In the genomic region with DNA sequence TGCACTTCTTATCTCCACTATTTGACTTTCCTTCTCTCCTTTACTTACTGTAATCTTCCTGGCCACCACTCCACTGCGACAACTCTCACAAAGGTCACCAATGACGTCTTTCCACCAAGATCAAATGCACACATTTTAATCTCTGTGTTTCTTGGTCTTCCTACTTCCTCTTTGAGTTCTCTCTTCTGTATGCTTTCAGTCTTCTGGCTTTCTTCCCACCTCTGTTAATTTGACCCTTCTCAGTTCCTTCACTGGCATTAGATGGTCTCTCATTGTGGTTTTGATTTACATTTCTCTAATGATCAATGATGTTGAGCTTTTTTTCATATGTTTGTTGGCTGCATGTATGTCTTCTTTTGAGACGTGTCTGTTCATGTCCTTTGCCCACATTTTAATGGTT, we compare ENCODE assay signal across 8 cellular contexts. TPM values are rescaled to one million over a fixed set of nuclear protein-coding genes. Genes with fewer than 3 reads are reported as not detected.
A peak's percentile ranks its signal among the peaks of the same experiment; 100 is the strongest.
DNase-seq lines count a peak whose midpoint lies in the region; ATAC-seq and TF ChIP-seq lines count a peak whose summit lies in the region.

No MANE protein-coding gene starts in this region.

- no peak overlapping the region for H3K27ac ChIP-seq in colonic mucosa

- no peak for TF ChIP-seq CTCF in GM12864 (IDR thresholded peaks at IDR 0.05; ENCODE audit: low read depth, low read length, missing control alignments)
- TF ChIP-seq CTCF in colonic mucosa (IDR thresholded peaks at IDR 0.05) = no peak

- H3K4me1 ChIP-seq in colonic mucosa = no peaks in the 10 kb centered on the region

- no peaks in the 10 kb centered on the region for H3K9me3 ChIP-seq in colonic mucosa

- TF ChIP-seq POLR2A in erythroblast (IDR thresholded peaks at IDR 0.05; ENCODE audit: low read length) = no peak

- peak; percentile 39 for DNase-seq in GM12864 (ENCODE audit: low read depth)
- DNase-seq in colonic mucosa = peak; percentile 28
- DNase-seq in NCI-H526 (lab: John Stamatoyannopoulos, UW) = no peak
- no peak for DNase-seq in dedifferentiated amniotic fluid mesenchymal stem cell (ENCODE audit: extremely low spot score)
- DNase-seq in erythroblast (lab: John Stamatoyannopoulos, UW) = no peak
- DNase-seq in NK-92 treated with Interleukin-12 subunit alpha and Interleukin-12 subunit beta, amount 100 ng/mL, for 24 hours (lab: John Stamatoyannopoulos, UW) = no peak

- intact Hi-C loops in colonic mucosa (cut with DNase I) = no loop called here

- no peaks in the 10 kb centered on the region for H3K36me3 ChIP-seq in colonic mucosa

- no peak overlapping the region for H3K9ac ChIP-seq in colonic mucosa (ENCODE audit: low read depth in 2 of 2, low read length in 2 of 2)

- peak; percentile 77 for ATAC-seq in GM19468 (IDR thresholded peaks at IDR 0.05; ENCODE audit: extremely low read depth, unreplicated experiment)
- peak; percentile 80 for ATAC-seq in HG03460 (IDR thresholded peaks at IDR 0.05; ENCODE audit: unreplicated experiment)

- H3K4me3 ChIP-seq in GM12864 (ENCODE audit: low read depth, low read length) = no peak overlapping the region
- no peak overlapping the region for H3K4me3 ChIP-seq in colonic mucosa

- H3K27me3 ChIP-seq in colonic mucosa = no peaks in the 10 kb centered on the region

RNA-seq across cellular contexts. Expression of gene FAM107B, which starts 31.9 kb away (rescaled TPM):
- total RNA-seq in colonic mucosa = 10 to 100 TPM; 36.3 to 71.5 TPM

Comparison
In these comparisons a context has a peak if more than half of its experiments do, and no peak if none do; other contexts are left out.
1. DNase-seq: peak in GM12864 (single experiment) and colonic mucosa (single experiment); none in NCI-H526 (0 of 2), dedifferentiated amniotic fluid mesenchymal stem cell (single experiment), erythroblast (0 of 2) and NK-92 treated with Interleukin-12 subunit alpha and Interleukin-12 subunit beta, amount 100 ng/mL, for 24 hours (single experiment).